10 cellular contexts compared by ENCODE assay signal in the genomic region with DNA sequence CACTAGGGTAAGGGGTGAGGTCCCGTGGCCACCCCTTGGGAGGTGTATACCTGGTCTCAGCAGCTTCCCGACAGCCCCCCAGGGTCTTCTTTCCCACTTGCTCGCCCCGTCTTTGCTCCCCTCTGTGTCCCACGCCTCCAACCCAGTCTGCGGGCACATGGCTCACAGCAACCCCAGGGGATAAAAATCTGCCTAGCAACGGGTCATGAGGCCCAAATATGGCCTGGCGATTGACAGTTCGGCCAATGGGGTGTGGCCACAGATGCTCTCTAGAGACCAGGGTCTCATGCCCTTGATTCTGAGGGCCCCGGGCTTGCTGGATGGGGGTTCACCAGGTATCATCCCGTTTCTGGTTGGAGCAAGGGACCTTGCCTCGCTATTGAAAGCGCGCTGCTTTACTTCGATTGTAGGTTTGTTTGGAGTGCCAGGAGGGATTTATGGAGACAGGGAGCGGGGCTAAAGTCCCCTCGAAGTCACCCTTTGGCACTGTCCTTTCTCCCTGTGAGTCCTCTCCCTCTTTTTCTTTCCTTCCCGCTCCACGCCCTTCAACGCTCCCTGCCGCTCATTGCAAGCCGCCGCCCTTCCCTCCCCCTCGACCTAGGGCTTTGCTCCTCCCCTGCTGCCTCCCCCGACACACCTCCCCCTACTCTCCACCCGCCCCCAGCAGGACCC. TPM values are rescaled to one million over a fixed set of nuclear protein-coding genes. Genes with fewer than 3 reads are reported as not detected.
DNase-seq lines count a peak whose midpoint lies in the region; ATAC-seq and TF ChIP-seq lines count a peak whose summit lies in the region.
"Had no signal": no experiment of that assay in that cellular context is flagged by ENCODE, and none has a peak within 500 bp of the region (broad histone marks: within the 10 kb centered on the region; RNA-seq: fewer than 3 reads in every experiment).

No MANE protein-coding gene starts in this region.

- H3K27ac ChIP-seq in ACC112 (ENCODE audit: low read depth, low read length) (no peak overlapping the region), esophagus squamous epithelium (peak overlapping the region; percentile 51 to 97 (median 85)), mucosa of rectum (ENCODE audit: low read depth in 2 of 2, low read length in 2 of 2) (peak overlapping the region; percentile 71 to 83)

- TF ChIP-seq POLR2A in esophagus squamous epithelium (IDR thresholded peaks at IDR 0.05), result no peak

- H3K9ac ChIP-seq in NT2/D1 (ENCODE audit: insufficient read length, low read depth) (peak overlapping the region; percentile 46), mucosa of rectum (ENCODE audit: low read depth in 1 of 2, low read length in 2 of 2) (peak overlapping the region; percentile 8 to 61)

- no peaks in the 10 kb centered on the region for H3K79me2 ChIP-seq in ACC112 (ENCODE audit: control insufficient read depth, insufficient read depth, low read length, unreplicated experiment)

- H3K36me3 ChIP-seq in ACC112 (ENCODE audit: insufficient read depth, low read length), result no peaks in the 10 kb centered on the region
- no peaks in the 10 kb centered on the region for H3K36me3 ChIP-seq in NT2/D1 (ENCODE audit: insufficient read depth, insufficient read length, low read length)
- no peaks in the 10 kb centered on the region for H3K36me3 ChIP-seq in esophagus squamous epithelium
- no peaks in the 10 kb centered on the region for H3K36me3 ChIP-seq in mucosa of rectum (ENCODE audit: control insufficient read depth in 2 of 2, insufficient read depth in 2 of 2, low read length in 2 of 2)

- H3K9me3 ChIP-seq in NT2/D1 (ENCODE audit: insufficient read depth, low read length), result no peaks in the 10 kb centered on the region
- H3K9me3 ChIP-seq in esophagus squamous epithelium, result no peaks in the 10 kb centered on the region
- no peaks in the 10 kb centered on the region for H3K9me3 ChIP-seq in mucosa of rectum (ENCODE audit: control insufficient read depth in 2 of 2, low read length in 2 of 2)

- no peak for ATAC-seq in HG03196 (IDR thresholded peaks at IDR 0.05; ENCODE audit: unreplicated experiment)

- intact Hi-C loops in esophagus squamous epithelium (cut with DNase I), result no loop called here

- H3K27me3 ChIP-seq in ACC112 (ENCODE audit: insufficient read depth, low read length), result no peaks in the 10 kb centered on the region
- H3K27me3 ChIP-seq in NT2/D1 (ENCODE audit: insufficient read depth, insufficient read length), result no peaks in the 10 kb centered on the region
- no peaks in the 10 kb centered on the region for H3K27me3 ChIP-seq in esophagus squamous epithelium
- H3K27me3 ChIP-seq in mucosa of rectum (ENCODE audit: control insufficient read depth in 2 of 2, insufficient read depth in 2 of 2, low read length in 2 of 2), result no peaks in the 10 kb centered on the region

- no peak for TF ChIP-seq CTCF in esophagus squamous epithelium (IDR thresholded peaks at IDR 0.05)

- H2AFZ ChIP-seq in ACC112 (ENCODE audit: low read length, unreplicated experiment), result peak overlapping the region; percentile 3

- DNase-seq in NT2/D1 (ENCODE audit: low read depth, low spot score) (no peak), esophagus squamous epithelium (lab: John Stamatoyannopoulos, UW) (no peak), NCI-H1930 (lab: John Stamatoyannopoulos, UW) (no peak), middle frontal gyrus (ENCODE audit: extremely low spot score, low spot score) (no peak)
- DNase-seq in activated CD8-positive, alpha-beta memory T cell treated with anti-CD3 and anti-CD28 coated beads, Interleukin-2, amount 50 U/mL, for 4 hours, result no peak
- DNase-seq: HCEC 1CT had no signal

- H3K4me3 ChIP-seq in ACC112 (ENCODE audit: low read depth, low read length) (peak overlapping the region; percentile 67), NT2/D1 (ENCODE audit: insufficient read length, low read depth) (peak overlapping the region; percentile 17), esophagus squamous epithelium (peak overlapping the region; percentile 4 to 57 (median 39)), mucosa of rectum (ENCODE audit: low read length in 2 of 2) (peak overlapping the region; percentile 16 to 56)
- H3K4me3 ChIP-seq: lung had no signal

- peaks cover 15% of the 10 kb centered on the region for H3K4me1 ChIP-seq in ACC112 (ENCODE audit: control insufficient read depth, insufficient read depth, low read length, unreplicated experiment)
- peaks cover 31% of the 10 kb centered on the region for H3K4me1 ChIP-seq in NT2/D1 (ENCODE audit: insufficient read depth, insufficient read length)
- H3K4me1 ChIP-seq in esophagus squamous epithelium, result peaks cover 43 to 100% (median 55%) of the 10 kb centered on the region in 3 donors
- peaks cover 31 to 60% of the 10 kb centered on the region in 2 donors for H3K4me1 ChIP-seq in mucosa of rectum (ENCODE audit: control insufficient read depth in 2 of 2, insufficient read depth in 2 of 2, low read length in 2 of 2)

- WGBS in esophagus squamous epithelium, 2 donors, result 27 to 40% methylated on average over 16 to 19 of the region's 26 CpGs

RNA-seq across cellular contexts. Expression of a gene that starts 41.4 kb away (rescaled TPM):
- total RNA-seq in esophagus squamous epithelium, result 1,000 to 10,000 TPM in 2 of 4 donors, 100 to 1,000 TPM in 2; 695 to 1,250 (median 954) TPM

Comparison
In these comparisons a context has a peak if more than half of its experiments do, and no peak if none do; other contexts are left out.
1. H3K4me3 ChIP-seq: peak in every context shown above with its lines; median percentile 67 in ACC112; 39 in esophagus squamous epithelium; 36 in mucosa of rectum; 17 in NT2/D1.